In genomic region chr15:28099555-28100140, GRCh38 we compare ENCODE assay signal across 9 cellular contexts. TPM values are rescaled to one million over a fixed set of nuclear protein-coding genes. Genes with fewer than 3 reads are reported as not detected.
A peak's percentile ranks its signal among the peaks of the same experiment; 100 is the strongest.
DNase-seq lines count a peak whose midpoint lies in the region; ATAC-seq and TF ChIP-seq lines count a peak whose summit lies in the region.
"Had no signal": no experiment of that assay in that cellular context is flagged by ENCODE, and none has a peak within 500 bp of the region (broad histone marks: within the 10 kb centered on the region; RNA-seq: fewer than 3 reads in every experiment).

No MANE protein-coding gene starts in this region.

- peaks cover 29% of the 10 kb centered on the region for H3K27me3 Mint-ChIP-seq in activated naive CD8-positive, alpha-beta T cell
- peaks cover 60% of the 10 kb centered on the region for H3K27me3 Mint-ChIP-seq in activated naive CD8-positive, alpha-beta T cell treated with anti-CD3 and anti-CD28 coated beads for 36 hours
- H3K27me3 Mint-ChIP-seq in chondrocyte (ENCODE audit: low read depth) (no peaks in the 10 kb centered on the region), naive B cell (peaks cover 36 to 64% (median 46%) of the 10 kb centered on the region in 3 donors)

- H3K4me3 Mint-ChIP-seq in activated naive CD8-positive, alpha-beta T cell, result peak overlapping the region; percentile 61
- H3K4me3 Mint-ChIP-seq in activated naive CD8-positive, alpha-beta T cell treated with anti-CD3 and anti-CD28 coated beads for 36 hours, result no peak overlapping the region
- H3K4me3 Mint-ChIP-seq in chondrocyte (ENCODE audit: unreplicated experiment) (peak overlapping the region; percentile 33), naive B cell (peak overlapping the region in 7 of 8 donors; percentile 6 to 89 (median 63))

- no peak for DNase-seq in activated naive CD8-positive, alpha-beta T cell treated with anti-CD3 and anti-CD28 coated beads for 36 hours
- DNase-seq in chondrocyte (ENCODE audit: low spot score) (no peak), naive B cell (no peak), ureter (ENCODE audit: low spot score) (peak; percentile 0), NCI-H524 (lab: John Stamatoyannopoulos, UW) (no peak)
- DNase-seq in stimulated activated CD8-positive, alpha-beta memory T cell treated with anti-CD3 and anti-CD28 coated beads, Interleukin-4, amount 100 ng/mL, for 48 hours, result no peak

- TF ChIP-seq CTCF in chondrocyte (IDR thresholded peaks at IDR 0.05), result no peak

- no peaks in the 10 kb centered on the region for H3K36me3 Mint-ChIP-seq in activated naive CD8-positive, alpha-beta T cell
- H3K36me3 Mint-ChIP-seq in activated naive CD8-positive, alpha-beta T cell treated with anti-CD3 and anti-CD28 coated beads for 36 hours, result no peaks in the 10 kb centered on the region
- H3K36me3 Mint-ChIP-seq in chondrocyte (ENCODE audit: low read depth) (no peaks in the 10 kb centered on the region), naive B cell (peaks cover 6 to 19% of the 10 kb centered on the region in 2 donors)

- peaks cover 28% of the 10 kb centered on the region for H3K4me1 Mint-ChIP-seq in activated naive CD8-positive, alpha-beta T cell (ENCODE audit: low read depth)
- peaks cover 9% of the 10 kb centered on the region for H3K4me1 Mint-ChIP-seq in activated naive CD8-positive, alpha-beta T cell treated with anti-CD3 and anti-CD28 coated beads for 36 hours
- H3K4me1 Mint-ChIP-seq in chondrocyte (ENCODE audit: low read depth), result peaks cover 35% of the 10 kb centered on the region
- peaks cover 23 to 37% (median 34%) of the 10 kb centered on the region in 3 donors for H3K4me1 Mint-ChIP-seq in naive B cell

- H3K27ac Mint-ChIP-seq in activated naive CD8-positive, alpha-beta T cell, result no peak overlapping the region
- no peak overlapping the region for H3K27ac Mint-ChIP-seq in activated naive CD8-positive, alpha-beta T cell treated with anti-CD3 and anti-CD28 coated beads for 36 hours
- H3K27ac Mint-ChIP-seq in chondrocyte (ENCODE audit: unreplicated experiment), result peak overlapping the region; percentile 13
- peak overlapping the region in 2 of 6 donors; percentile 0 to 48 for H3K27ac Mint-ChIP-seq in naive B cell

- no peaks in the 10 kb centered on the region for H3K9me3 Mint-ChIP-seq in activated naive CD8-positive, alpha-beta T cell (ENCODE audit: low read depth)
- no peaks in the 10 kb centered on the region for H3K9me3 Mint-ChIP-seq in activated naive CD8-positive, alpha-beta T cell treated with anti-CD3 and anti-CD28 coated beads for 36 hours
- H3K9me3 Mint-ChIP-seq in chondrocyte (ENCODE audit: low read depth) (no peaks in the 10 kb centered on the region), naive B cell (peaks cover 0 to 3% (median 0%) of the 10 kb centered on the region in 7 donors)

- ATAC-seq in naive B cell (ENCODE audit: low read depth in 2 of 2) (no peak), GM19023 (IDR thresholded peaks at IDR 0.05; ENCODE audit: unreplicated experiment) (no peak)

RNA-seq across cellular contexts. Expression of gene OCA2, which starts 0.5 kb away (rescaled TPM):
- total RNA-seq in activated naive CD8-positive, alpha-beta T cell treated with anti-CD3 and anti-CD28 coated beads for 36 hours, result not detected
- total RNA-seq in chondrocyte, result 0.75 to 3.3 TPM (median 0.82 TPM) in 3 replicates
- polyA plus RNA-seq in naive B cell (ENCODE audit: low read depth in 6 of 6), result under 1 TPM in 2 of 6 donors, not detected in 4; 0.09 to 0.23 TPM
- total RNA-seq in ureter, result 0.73 TPM
- total RNA-seq: myocyte had no signal
